Comparison of ENCODE assay signal across 33 cellular contexts in genomic region chr11:77519847-77520246, GRCh38.
"Had no signal": no experiment of that assay in that cellular context is flagged by ENCODE, and none has a peak within 500 bp of the region (broad histone marks: within the 10 kb centered on the region; RNA-seq: fewer than 3 reads in every experiment).

No MANE protein-coding gene starts in this region.

- H3K4me3 ChIP-seq: ascending aorta, breast epithelium, cardiac muscle cell, colonic mucosa, gastroesophageal sphincter had no signal

- H3K27me3 ChIP-seq: ascending aorta, breast epithelium, cardiac muscle cell, colonic mucosa, gastroesophageal sphincter had no signal

- H3K9me3 ChIP-seq: ascending aorta, breast epithelium, colonic mucosa, gastroesophageal sphincter had no signal

- H3K36me3 ChIP-seq: ascending aorta, breast epithelium, cardiac muscle cell, colonic mucosa, gastroesophageal sphincter, WERI-Rb-1 had no signal

- ATAC-seq: activated CD4-positive, alpha-beta T cell treated with anti-CD3 and anti-CD28 coated beads for 36 hours; activated naive CD4-positive, alpha-beta T cell treated with anti-CD3 and anti-CD28 coated beads, Interleukin-2, amount 50 U/mL, for 72 hours; activated T-cell treated with anti-CD3 and anti-CD28 coated beads, Interleukin-2, amount 50 U/mL, for 72 hours; gastroesophageal sphincter; T-helper 17 cell had no signal

- H3K4me1 ChIP-seq: ascending aorta, breast epithelium, gastroesophageal sphincter had no signal

- FAIRE-seq: endometrium, endothelial cell of umbilical vein had no signal

- H3K27ac ChIP-seq: ascending aorta, breast epithelium, cardiac muscle cell, colonic mucosa, epithelial cell of prostate, gastroesophageal sphincter, WERI-Rb-1 had no signal

- H3K9me3 Mint-ChIP-seq: activated CD4-positive, alpha-beta memory T cell treated with anti-CD3 and anti-CD28 coated beads for 36 hours; activated CD4-positive, alpha-beta T cell treated with anti-CD3 and anti-CD28 coated beads, Interleukin-2, amount 10 ng/mL, durations not matched to agents 24 days and 14 days; activated naive CD4-positive, alpha-beta T cell treated with anti-CD3 and anti-CD28 coated beads, Interleukin-2, amount 10 ng/mL, durations not matched to agents 7 days and 5 days; activated naive CD4-positive, alpha-beta T cell treated with anti-CD3 and anti-CD28 coated beads, Interleukin-2, amount 50 U/mL, for 72 hours; activated naive CD8-positive, alpha-beta T cell treated with anti-CD3 and anti-CD28 coated beads, Interleukin-2, amount 10 ng/mL, durations not matched to agents 7 days and 5 days; activated T-cell treated with anti-CD3 and anti-CD28 coated beads, Interleukin-2, amount 50 U/mL, for 24 hours; activated T-cell treated with anti-CD3 and anti-CD28 coated beads, Interleukin-2, amount 50 U/mL, for 72 hours; T-helper 2 cell treated with Interferon-gamma antibody and Interleukin-4, amounts not matched to agents 5 μg/mL and 100 μg/mL, for 36 hours had no signal

- H3K4me1 Mint-ChIP-seq: activated CD4-positive, alpha-beta T cell treated with anti-CD3 and anti-CD28 coated beads for 36 hours; activated CD4-positive, alpha-beta T cell treated with anti-CD3 and anti-CD28 coated beads, Interleukin-2, amount 10 ng/mL, durations not matched to agents 24 days and 14 days; activated naive CD4-positive, alpha-beta T cell treated with anti-CD3 and anti-CD28 coated beads, Interleukin-2, amount 10 ng/mL, durations not matched to agents 7 days and 5 days; activated naive CD8-positive, alpha-beta T cell treated with anti-CD3 and anti-CD28 coated beads, Interleukin-2, amount 10 ng/mL, durations not matched to agents 7 days and 5 days had no signal

- H3K27ac Mint-ChIP-seq: activated CD4-positive, alpha-beta memory T cell treated with anti-CD3 and anti-CD28 coated beads for 36 hours; activated CD4-positive, alpha-beta T cell treated with anti-CD3 and anti-CD28 coated beads for 36 hours; activated CD4-positive, alpha-beta T cell treated with anti-CD3 and anti-CD28 coated beads, Interleukin-2, amount 10 ng/mL, durations not matched to agents 24 days and 14 days; activated naive CD4-positive, alpha-beta T cell treated with anti-CD3 and anti-CD28 coated beads, Interleukin-2, amount 10 ng/mL, durations not matched to agents 7 days and 5 days; activated naive CD4-positive, alpha-beta T cell treated with anti-CD3 and anti-CD28 coated beads, Interleukin-2, amount 50 U/mL, for 72 hours; activated naive CD8-positive, alpha-beta T cell treated with anti-CD3 and anti-CD28 coated beads, Interleukin-2, amount 10 ng/mL, durations not matched to agents 7 days and 5 days; activated T-cell treated with anti-CD3 and anti-CD28 coated beads, Interleukin-2, amount 50 U/mL, for 24 hours; activated T-cell treated with anti-CD3 and anti-CD28 coated beads, Interleukin-2, amount 50 U/mL, for 72 hours; brain; T-helper 17 cell; T-helper 2 cell treated with Interferon-gamma antibody and Interleukin-4, amounts not matched to agents 5 μg/mL and 100 μg/mL, for 36 hours had no signal

- DNase-seq: activated CD4-positive, alpha-beta memory T cell treated with anti-CD3 and anti-CD28 coated beads for 36 hours; activated CD4-positive, alpha-beta T cell treated with anti-CD3 and anti-CD28 coated beads for 36 hours; activated CD4-positive, alpha-beta T cell treated with anti-CD3 and anti-CD28 coated beads, Interleukin-2, amount 10 ng/mL, durations not matched to agents 24 days and 14 days; activated CD4-positive, CD25-positive, alpha-beta regulatory T cell; activated CD4-positive, CD25-positive, alpha-beta regulatory T cell treated with anti-CD3 and anti-CD28 coated beads, Interleukin-2, amount 50 U/mL, for 72 hours; activated CD8-positive, alpha-beta memory T cell treated with anti-CD3 and anti-CD28 coated beads, Interleukin-2, amount 50 U/mL, for 48 hours; activated gamma-delta T cell; activated naive CD4-positive, alpha-beta T cell; activated naive CD4-positive, alpha-beta T cell treated with anti-CD3 and anti-CD28 coated beads, Interleukin-2, amount 10 ng/mL, durations not matched to agents 7 days and 5 days; activated naive CD8-positive, alpha-beta T cell treated with anti-CD3 and anti-CD28 coated beads, Interleukin-2, amount 10 ng/mL, durations not matched to agents 7 days and 5 days; activated T-cell treated with anti-CD3 and anti-CD28 coated beads for 4 hours; activated T-cell treated with anti-CD3 and anti-CD28 coated beads, Interleukin-2, amount 50 U/mL, for 24 hours; activated T-cell treated with anti-CD3 and anti-CD28 coated beads, Interleukin-2, amount 50 U/mL, for 72 hours; central memory CD4-positive, alpha-beta T cell; cerebellar nuclear complex; colonic mucosa; effector CD8-positive, alpha-beta T cell; foreskin melanocyte; head of caudate nucleus; T-helper 1 cell; T-helper 17 cell; T1000; WERI-Rb-1 had no signal

- H3K27me3 Mint-ChIP-seq: activated CD4-positive, alpha-beta memory T cell treated with anti-CD3 and anti-CD28 coated beads for 36 hours; activated CD4-positive, alpha-beta T cell treated with anti-CD3 and anti-CD28 coated beads for 36 hours; activated T-cell treated with anti-CD3 and anti-CD28 coated beads, Interleukin-2, amount 50 U/mL, for 24 hours; T-helper 17 cell had no signal

- H3K36me3 Mint-ChIP-seq: activated CD4-positive, alpha-beta memory T cell treated with anti-CD3 and anti-CD28 coated beads for 36 hours; activated naive CD4-positive, alpha-beta T cell treated with anti-CD3 and anti-CD28 coated beads, Interleukin-2, amount 10 ng/mL, durations not matched to agents 7 days and 5 days; activated naive CD4-positive, alpha-beta T cell treated with anti-CD3 and anti-CD28 coated beads, Interleukin-2, amount 50 U/mL, for 72 hours; activated naive CD8-positive, alpha-beta T cell treated with anti-CD3 and anti-CD28 coated beads, Interleukin-2, amount 10 ng/mL, durations not matched to agents 7 days and 5 days; brain had no signal

- H3K4me3 Mint-ChIP-seq: activated CD4-positive, alpha-beta memory T cell treated with anti-CD3 and anti-CD28 coated beads for 36 hours; activated CD4-positive, alpha-beta T cell treated with anti-CD3 and anti-CD28 coated beads for 36 hours; activated CD4-positive, alpha-beta T cell treated with anti-CD3 and anti-CD28 coated beads, Interleukin-2, amount 10 ng/mL, durations not matched to agents 24 days and 14 days; activated naive CD4-positive, alpha-beta T cell treated with anti-CD3 and anti-CD28 coated beads, Interleukin-2, amount 10 ng/mL, durations not matched to agents 7 days and 5 days; activated naive CD8-positive, alpha-beta T cell treated with anti-CD3 and anti-CD28 coated beads, Interleukin-2, amount 10 ng/mL, durations not matched to agents 7 days and 5 days; activated T-cell treated with anti-CD3 and anti-CD28 coated beads, Interleukin-2, amount 50 U/mL, for 24 hours; activated T-cell treated with anti-CD3 and anti-CD28 coated beads, Interleukin-2, amount 50 U/mL, for 72 hours; brain; T-helper 17 cell; T-helper 2 cell treated with Interferon-gamma antibody and Interleukin-4, amounts not matched to agents 5 μg/mL and 100 μg/mL, for 36 hours had no signal
